In the genomic region with DNA sequence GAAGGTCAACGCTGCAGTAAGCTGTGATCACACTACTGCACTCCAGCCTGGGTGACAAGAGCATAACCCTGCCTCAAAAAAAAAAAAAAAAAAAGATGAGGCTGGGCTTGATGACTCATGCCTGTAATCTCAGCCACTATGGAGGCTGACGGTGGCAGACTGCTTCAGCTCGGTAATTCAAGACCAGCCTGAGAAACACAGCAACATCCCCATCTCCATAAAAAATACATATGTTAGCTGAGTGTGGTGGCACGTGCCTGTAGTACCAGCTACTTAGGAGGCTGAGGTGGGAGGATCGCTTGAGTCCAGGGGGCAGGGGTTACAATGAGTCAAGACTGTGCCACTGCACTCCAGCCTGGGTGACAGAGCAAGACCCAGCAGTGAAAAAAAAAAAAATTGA, we compare ENCODE assay signal across 11 cellular contexts. TPM values are rescaled to one million over a fixed set of nuclear protein-coding genes. Genes with fewer than 3 reads are reported as not detected.
DNase-seq lines count a peak whose midpoint lies in the region; ATAC-seq lines count a peak whose summit lies in the region.
"Had no signal": no experiment of that assay in that cellular context is flagged by ENCODE, and none has a peak within 500 bp of the region (broad histone marks: within the 10 kb centered on the region; RNA-seq: fewer than 3 reads in every experiment).

No MANE protein-coding gene starts in this region.

- H3K27ac ChIP-seq in CD4-positive, CD25-positive, alpha-beta regulatory T cell (ENCODE audit: insufficient read depth, low read length, poor library complexity, severe bottlenecking) = no peak overlapping the region
- H3K27ac ChIP-seq: epithelial cell of prostate, neutrophil had no signal

- H3K4me3 Mint-ChIP-seq in CD4-positive, CD25-positive, alpha-beta regulatory T cell = peak overlapping the region in 3 of 4 donors; percentile 64 to 79 (median 69)

- H3K4me1 ChIP-seq in CD4-positive, CD25-positive, alpha-beta regulatory T cell (ENCODE audit: control insufficient read depth, insufficient read depth, low read length, poor library complexity, severe bottlenecking) = peaks cover 35% of the 10 kb centered on the region

- peak overlapping the region in 2 of 3 donors; percentile 18 to 86 for H3K27ac Mint-ChIP-seq in CD4-positive, CD25-positive, alpha-beta regulatory T cell

- H3K4me1 Mint-ChIP-seq in CD4-positive, CD25-positive, alpha-beta regulatory T cell = peaks cover 38 to 65% (median 51%) of the 10 kb centered on the region in 4 donors

- H3K4me3 ChIP-seq in CD4-positive, CD25-positive, alpha-beta regulatory T cell (ENCODE audit: low read depth, low read length) = peak overlapping the region; percentile 24

- H3K9me3 Mint-ChIP-seq in CD4-positive, CD25-positive, alpha-beta regulatory T cell = no peaks in the 10 kb centered on the region

- peak; percentile 21 to 57 (median 26) for DNase-seq in CD4-positive, CD25-positive, alpha-beta regulatory T cell
- DNase-seq in LoVo (ENCODE audit: low spot score) = peak; percentile 39
- DNase-seq in activated effector memory CD4-positive, alpha-beta T cell treated with Interleukin-2 at 50 U/mL for 16 hours = peak; percentile 4
- peak; percentile 81 for DNase-seq in iris pigment epithelial cell (ENCODE audit: low read depth)
- DNase-seq in superior temporal gyrus (ENCODE audit: extremely low spot score) = no peak
- DNase-seq in iPS-NIHi11 (ENCODE audit: low spot score) = no peak
- DNase-seq in NOMO-1 (lab: John Stamatoyannopoulos, UW; ENCODE audit: unreplicated experiment in 2 of 2) = no peak
- DNase-seq: Kasumi-1 had no signal

- H3K36me3 ChIP-seq in CD4-positive, CD25-positive, alpha-beta regulatory T cell (ENCODE audit: control insufficient read depth, insufficient read depth, low read length) = peaks cover 6% of the 10 kb centered on the region

- ATAC-seq in CD4-positive, CD25-positive, alpha-beta regulatory T cell (ENCODE audit: low read depth in 2 of 2) = peak; percentile 73 to 79
- no peak for ATAC-seq in HG02970 (IDR thresholded peaks at IDR 0.05; ENCODE audit: low FRiP score, unreplicated experiment)

- H3K9me3 ChIP-seq in CD4-positive, CD25-positive, alpha-beta regulatory T cell (ENCODE audit: control insufficient read depth in 2 of 2, low read length in 2 of 2) = no peaks in the 10 kb centered on the region
- H3K9me3 ChIP-seq: neutrophil had no signal

- H3K27me3 Mint-ChIP-seq in CD4-positive, CD25-positive, alpha-beta regulatory T cell = no peaks in the 10 kb centered on the region

- no peaks in the 10 kb centered on the region for H3K27me3 ChIP-seq in CD4-positive, CD25-positive, alpha-beta regulatory T cell (ENCODE audit: control insufficient read depth, insufficient read depth, low read length)
- H3K27me3 ChIP-seq: neutrophil had no signal

- peaks cover 20% of the 10 kb centered on the region for H3K36me3 Mint-ChIP-seq in CD4-positive, CD25-positive, alpha-beta regulatory T cell

RNA-seq across cellular contexts. Expression of a gene that starts 50.4 kb away (rescaled TPM):
- total RNA-seq in CD4-positive, CD25-positive, alpha-beta regulatory T cell = 14.9 TPM
- polyA plus RNA-seq in CD4-positive, CD25-positive, alpha-beta regulatory T cell = 1 to 10 TPM; 3.4 to 5.2 (median 3.7) TPM

Comparison
In these comparisons a context has a peak if more than half of its experiments do, and no peak if none do; other contexts are left out.
1. DNase-seq: peak in CD4-positive, CD25-positive, alpha-beta regulatory T cell (3 of 3), LoVo (single experiment), activated effector memory CD4-positive, alpha-beta T cell treated with Interleukin-2 at 50 U/mL for 16 hours (single experiment) and iris pigment epithelial cell (single experiment); none in superior temporal gyrus (single experiment), iPS-NIHi11 (single experiment) and NOMO-1 (0 of 2).